Comparison of ENCODE assay signal across 1 cellular context in genomic region chr2:96816127-96816835, GRCh38.
TF ChIP-seq lines count a peak whose summit lies in the region.

CNNM3 (plus strand) TSS chr2:96816268; CDS start chr2:96816278, 10 bp downstream.

TF ChIP-seq in HepG2, 621 proteins besides CTCF, POLR2A, EP300 and RAD21 (continued from another document and continues in another):
- TF ChIP-seq CREB3 (CRISPR knock-in tag; IDR thresholded peaks at IDR 0.05), result 0 out of 2 replicates have a peak, but pooled peaks have one; percentile 68
- TF ChIP-seq, protein P1, sequence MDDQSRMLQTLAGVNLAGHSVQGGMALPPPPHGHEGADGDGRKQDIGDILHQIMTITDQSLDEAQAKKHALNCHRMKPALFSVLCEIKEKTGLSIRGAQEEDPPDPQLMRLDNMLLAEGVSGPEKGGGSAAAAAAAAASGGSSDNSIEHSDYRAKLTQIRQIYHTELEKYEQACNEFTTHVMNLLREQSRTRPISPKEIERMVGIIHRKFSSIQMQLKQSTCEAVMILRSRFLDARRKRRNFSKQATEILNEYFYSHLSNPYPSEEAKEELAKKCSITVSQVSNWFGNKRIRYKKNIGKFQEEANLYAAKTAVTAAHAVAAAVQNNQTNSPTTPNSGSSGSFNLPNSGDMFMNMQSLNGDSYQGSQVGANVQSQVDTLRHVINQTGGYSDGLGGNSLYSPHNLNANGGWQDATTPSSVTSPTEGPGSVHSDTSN (CRISPR knock-in tag; IDR thresholded peaks at IDR 0.05; ENCODE audit: borderline replicate concordance), result no peak
- peak; percentile 91 for TF ChIP-seq ZFY (CRISPR knock-in tag; IDR thresholded peaks at IDR 0.05)
- 0 out of 2 replicates have a peak, but pooled peaks have one; percentile 38 for TF ChIP-seq ZNF841 (CRISPR knock-in tag; IDR thresholded peaks at IDR 0.05; ENCODE audit: borderline replicate concordance)
- peak; percentile 93 for TF ChIP-seq ZNF543 (CRISPR knock-in tag; IDR thresholded peaks at IDR 0.05)
- TF ChIP-seq, protein P2, sequence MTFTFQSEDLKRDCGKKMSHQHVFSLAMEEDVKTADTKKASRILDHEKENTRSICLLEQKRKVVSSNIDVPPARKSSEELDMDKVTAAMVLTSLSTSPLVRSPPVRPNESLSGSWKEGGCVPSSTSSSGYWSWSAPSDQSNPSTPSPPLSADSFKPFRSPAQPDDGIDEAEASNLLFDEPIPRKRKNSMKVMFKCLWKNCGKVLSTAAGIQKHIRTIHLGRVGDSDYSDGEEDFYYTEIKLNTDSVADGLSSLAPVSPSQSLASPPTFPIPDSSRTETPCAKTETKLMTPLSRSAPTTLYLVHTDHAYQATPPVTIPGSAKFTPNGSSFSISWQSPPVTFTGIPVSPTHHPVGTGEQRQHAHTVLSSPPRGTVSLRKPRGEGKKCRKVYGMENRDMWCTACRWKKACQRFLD (CRISPR knock-in tag; IDR thresholded peaks at IDR 0.05; ENCODE audit: borderline replicate concordance), result 0 out of 2 replicates have a peak, but pooled peaks have one; percentile 60
- TF ChIP-seq ESRRA (CRISPR knock-in tag; IDR thresholded peaks at IDR 0.05; ENCODE audit: low read depth), result peak; percentile 79
- no peak for TF ChIP-seq ZNF468 (CRISPR knock-in tag; IDR thresholded peaks at IDR 0.05)
- TF ChIP-seq ARHGAP35 (CRISPR knock-in tag; IDR thresholded peaks at IDR 0.05; ENCODE audit: borderline replicate concordance), result 0 out of 2 replicates have a peak, but pooled peaks have one; percentile 67
- 0 out of 2 replicates have a peak, but pooled peaks have one; percentile 70 for TF ChIP-seq CBX5 (CRISPR knock-in tag; IDR thresholded peaks at IDR 0.05; ENCODE audit: borderline replicate concordance)
- TF ChIP-seq CCAR2 (optimal IDR thresholded peaks at IDR 0.05; ENCODE audit: low read depth, low read length), result no peak
- TF ChIP-seq EHMT2 (IDR thresholded peaks at IDR 0.05; ENCODE audit: borderline replicate concordance, low read depth, low read length), result no peak
- TF ChIP-seq, protein P3, sequence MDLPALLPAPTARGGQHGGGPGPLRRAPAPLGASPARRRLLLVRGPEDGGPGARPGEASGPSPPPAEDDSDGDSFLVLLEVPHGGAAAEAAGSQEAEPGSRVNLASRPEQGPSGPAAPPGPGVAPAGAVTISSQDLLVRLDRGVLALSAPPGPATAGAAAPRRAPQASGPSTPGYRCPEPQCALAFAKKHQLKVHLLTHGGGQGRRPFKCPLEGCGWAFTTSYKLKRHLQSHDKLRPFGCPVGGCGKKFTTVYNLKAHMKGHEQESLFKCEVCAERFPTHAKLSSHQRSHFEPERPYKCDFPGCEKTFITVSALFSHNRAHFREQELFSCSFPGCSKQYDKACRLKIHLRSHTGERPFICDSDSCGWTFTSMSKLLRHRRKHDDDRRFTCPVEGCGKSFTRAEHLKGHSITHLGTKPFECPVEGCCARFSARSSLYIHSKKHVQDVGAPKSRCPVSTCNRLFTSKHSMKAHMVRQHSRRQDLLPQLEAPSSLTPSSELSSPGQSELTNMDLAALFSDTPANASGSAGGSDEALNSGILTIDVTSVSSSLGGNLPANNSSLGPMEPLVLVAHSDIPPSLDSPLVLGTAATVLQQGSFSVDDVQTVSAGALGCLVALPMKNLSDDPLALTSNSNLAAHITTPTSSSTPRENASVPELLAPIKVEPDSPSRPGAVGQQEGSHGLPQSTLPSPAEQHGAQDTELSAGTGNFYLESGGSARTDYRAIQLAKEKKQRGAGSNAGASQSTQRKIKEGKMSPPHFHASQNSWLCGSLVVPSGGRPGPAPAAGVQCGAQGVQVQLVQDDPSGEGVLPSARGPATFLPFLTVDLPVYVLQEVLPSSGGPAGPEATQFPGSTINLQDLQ (CRISPR knock-in tag; IDR thresholded peaks at IDR 0.05), result peak; percentile 72
- TF ChIP-seq ZNF180 (CRISPR knock-in tag; IDR thresholded peaks at IDR 0.05; ENCODE audit: borderline replicate concordance, low read depth), result no peak
- TF ChIP-seq JUN (CRISPR knock-in tag; IDR thresholded peaks at IDR 0.05), result peak; percentile 72; the same call in 1 of the 2 replicates
- peak; percentile 97 for TF ChIP-seq ZNF451 (CRISPR knock-in tag; IDR thresholded peaks at IDR 0.05)
- TF ChIP-seq HOXD1 (CRISPR knock-in tag; IDR thresholded peaks at IDR 0.05), result peak; percentile 78; the same call in 1 of the 2 replicates
- TF ChIP-seq ZNF713 (CRISPR knock-in tag; IDR thresholded peaks at IDR 0.05), result 0 out of 2 replicates have a peak, but pooled peaks have one; percentile 91
- no peak for TF ChIP-seq CEBPB (IDR thresholded peaks at IDR 0.05; ENCODE audit: borderline replicate concordance, low read depth, low read length)
- TF ChIP-seq ZNF670 (CRISPR knock-in tag; IDR thresholded peaks at IDR 0.05; ENCODE audit: borderline replicate concordance), result no peak
- TF ChIP-seq, protein P4, sequence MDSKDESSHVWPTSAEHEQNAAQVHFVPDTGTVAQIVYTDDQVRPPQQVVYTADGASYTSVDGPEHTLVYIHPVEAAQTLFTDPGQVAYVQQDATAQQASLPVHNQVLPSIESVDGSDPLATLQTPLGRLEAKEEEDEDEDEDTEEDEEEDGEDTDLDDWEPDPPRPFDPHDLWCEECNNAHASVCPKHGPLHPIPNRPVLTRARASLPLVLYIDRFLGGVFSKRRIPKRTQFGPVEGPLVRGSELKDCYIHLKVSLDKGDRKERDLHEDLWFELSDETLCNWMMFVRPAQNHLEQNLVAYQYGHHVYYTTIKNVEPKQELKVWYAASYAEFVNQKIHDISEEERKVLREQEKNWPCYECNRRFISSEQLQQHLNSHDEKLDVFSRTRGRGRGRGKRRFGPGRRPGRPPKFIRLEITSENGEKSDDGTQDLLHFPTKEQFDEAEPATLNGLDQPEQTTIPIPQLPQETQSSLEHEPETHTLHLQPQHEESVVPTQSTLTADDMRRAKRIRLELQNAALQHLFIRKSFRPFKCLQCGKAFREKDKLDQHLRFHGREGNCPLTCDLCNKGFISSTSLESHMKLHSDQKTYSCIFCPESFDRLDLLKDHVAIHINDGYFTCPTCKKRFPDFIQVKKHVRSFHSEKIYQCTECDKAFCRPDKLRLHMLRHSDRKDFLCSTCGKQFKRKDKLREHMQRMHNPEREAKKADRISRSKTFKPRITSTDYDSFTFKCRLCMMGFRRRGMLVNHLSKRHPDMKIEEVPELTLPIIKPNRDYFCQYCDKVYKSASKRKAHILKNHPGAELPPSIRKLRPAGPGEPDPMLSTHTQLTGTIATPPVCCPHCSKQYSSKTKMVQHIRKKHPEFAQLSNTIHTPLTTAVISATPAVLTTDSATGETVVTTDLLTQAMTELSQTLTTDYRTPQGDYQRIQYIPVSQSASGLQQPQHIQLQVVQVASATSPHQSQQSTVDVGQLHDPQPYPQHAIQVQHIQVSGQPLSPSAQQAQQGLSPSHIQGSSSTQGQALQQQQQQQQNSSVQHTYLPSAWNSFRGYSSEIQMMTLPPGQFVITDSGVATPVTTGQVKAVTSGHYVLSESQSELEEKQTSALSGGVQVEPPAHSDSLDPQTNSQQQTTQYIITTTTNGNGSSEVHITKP (CRISPR knock-in tag; IDR thresholded peaks at IDR 0.05; ENCODE audit: low read depth), result peak; percentile 68
- TF ChIP-seq ZNF33B (CRISPR knock-in tag; IDR thresholded peaks at IDR 0.05), result no peak; the same call in 1 of the 2 replicates
- no peak for TF ChIP-seq RAD51 (IDR thresholded peaks at IDR 0.05; ENCODE audit: borderline replicate concordance)
- no peak for TF ChIP-seq ZBTB1 (CRISPR knock-in tag; IDR thresholded peaks at IDR 0.05; ENCODE audit: borderline replicate concordance)
- TF ChIP-seq, protein P5, sequence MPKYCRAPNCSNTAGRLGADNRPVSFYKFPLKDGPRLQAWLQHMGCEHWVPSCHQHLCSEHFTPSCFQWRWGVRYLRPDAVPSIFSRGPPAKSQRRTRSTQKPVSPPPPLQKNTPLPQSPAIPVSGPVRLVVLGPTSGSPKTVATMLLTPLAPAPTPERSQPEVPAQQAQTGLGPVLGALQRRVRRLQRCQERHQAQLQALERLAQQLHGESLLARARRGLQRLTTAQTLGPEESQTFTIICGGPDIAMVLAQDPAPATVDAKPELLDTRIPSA (CRISPR knock-in tag; IDR thresholded peaks at IDR 0.05; ENCODE audit: borderline replicate concordance), result no peak
- TF ChIP-seq ZNF589 (CRISPR knock-in tag; conservative IDR thresholded peaks at IDR 0.05), result 0 out of 2 replicates have a peak, but pooled peaks have one; percentile 72
- TF ChIP-seq NFIC (IDR thresholded peaks at IDR 0.05; ENCODE audit: low read length), result no peak
- peak; percentile 89 for TF ChIP-seq ARNT2 (CRISPR knock-in tag; IDR thresholded peaks at IDR 0.05; ENCODE audit: low read depth)
- TF ChIP-seq PRDM15 (CRISPR knock-in tag; IDR thresholded peaks at IDR 0.05), result no peak
- TF ChIP-seq CENPBD1 (CRISPR knock-in tag; IDR thresholded peaks at IDR 0.05; ENCODE audit: borderline replicate concordance, low read depth), result no peak; the same call in 1 of the 2 replicates
- 0 out of 2 replicates have a peak, but pooled peaks have one; percentile 66 for TF ChIP-seq FUBP1 (CRISPR knock-in tag; IDR thresholded peaks at IDR 0.05; ENCODE audit: borderline replicate concordance)
- peak; percentile 91; the same call in 1 of the 2 replicates for TF ChIP-seq CAMTA2 (CRISPR knock-in tag; IDR thresholded peaks at IDR 0.05; ENCODE audit: borderline replicate concordance)
- no peak for TF ChIP-seq RFXANK (CRISPR knock-in tag; IDR thresholded peaks at IDR 0.05)
- TF ChIP-seq DR1 (CRISPR knock-in tag; IDR thresholded peaks at IDR 0.05), result no peak; the same call in 1 of the 2 replicates
- TF ChIP-seq, protein P6, sequence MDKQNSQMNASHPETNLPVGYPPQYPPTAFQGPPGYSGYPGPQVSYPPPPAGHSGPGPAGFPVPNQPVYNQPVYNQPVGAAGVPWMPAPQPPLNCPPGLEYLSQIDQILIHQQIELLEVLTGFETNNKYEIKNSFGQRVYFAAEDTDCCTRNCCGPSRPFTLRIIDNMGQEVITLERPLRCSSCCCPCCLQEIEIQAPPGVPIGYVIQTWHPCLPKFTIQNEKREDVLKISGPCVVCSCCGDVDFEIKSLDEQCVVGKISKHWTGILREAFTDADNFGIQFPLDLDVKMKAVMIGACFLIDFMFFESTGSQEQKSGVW (CRISPR knock-in tag; IDR thresholded peaks at IDR 0.05; ENCODE audit: borderline replicate concordance), result no peak; the same call in 1 of the 2 replicates
- no peak for TF ChIP-seq SSRP1 (CRISPR knock-in tag; IDR thresholded peaks at IDR 0.05)
- peak; percentile 90 for TF ChIP-seq TBX2 (CRISPR knock-in tag; IDR thresholded peaks at IDR 0.05; ENCODE audit: borderline replicate concordance)
- TF ChIP-seq, protein P7, sequence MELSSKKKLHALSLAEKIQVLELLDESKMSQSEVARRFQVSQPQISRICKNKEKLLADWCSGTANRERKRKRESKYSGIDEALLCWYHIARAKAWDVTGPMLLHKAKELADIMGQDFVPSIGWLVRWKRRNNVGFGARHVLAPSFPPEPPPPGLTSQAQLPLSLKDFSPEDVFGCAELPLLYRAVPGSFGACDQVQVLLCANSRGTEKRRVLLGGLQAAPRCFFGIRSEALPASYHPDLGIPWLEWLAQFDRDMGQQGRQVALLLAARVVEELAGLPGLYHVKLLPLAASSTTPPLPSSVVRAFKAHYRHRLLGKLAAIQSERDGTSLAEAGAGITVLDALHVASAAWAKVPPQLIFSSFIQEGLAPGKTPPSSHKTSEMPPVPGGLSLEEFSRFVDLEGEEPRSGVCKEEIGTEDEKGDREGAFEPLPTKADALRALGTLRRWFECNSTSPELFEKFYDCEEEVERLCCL (CRISPR knock-in tag; IDR thresholded peaks at IDR 0.05; ENCODE audit: borderline replicate concordance), result no peak
- TF ChIP-seq ZSCAN20 (CRISPR knock-in tag; IDR thresholded peaks at IDR 0.05; ENCODE audit: borderline replicate concordance), result no peak; the same call in 1 of the 2 replicates
- TF ChIP-seq ZNF550 (CRISPR knock-in tag; IDR thresholded peaks at IDR 0.05; ENCODE audit: borderline replicate concordance), result 0 out of 2 replicates have a peak, but pooled peaks have one; percentile 67
- TF ChIP-seq NR2F1 (CRISPR knock-in tag; IDR thresholded peaks at IDR 0.05), result peak in 1 of 2 experiments; percentile 9; a peak in 1 of 4 replicates
